ENCODE assay signal across 8 cellular contexts in genomic region chr4:40149960-40150385, GRCh38. TPM values are rescaled to one million over a fixed set of nuclear protein-coding genes. Genes with fewer than 3 reads are reported as not detected.
DNase-seq lines count a peak whose midpoint lies in the region; ATAC-seq and TF ChIP-seq lines count a peak whose summit lies in the region.

No MANE protein-coding gene starts in this region.

- TF ChIP-seq CTCF in MM.1S (IDR thresholded peaks at IDR 0.05; ENCODE audit: low read length), result peak; percentile 82

- H3K4me3 ChIP-seq in BLaER1 (no peak overlapping the region), MM.1S (ENCODE audit: low read length) (no peak overlapping the region)

- H3K36me3 ChIP-seq in BLaER1 (peaks cover 32% of the 10 kb centered on the region), MM.1S (replicated peaks; ENCODE audit: insufficient read depth, low read length) (no peaks in the 10 kb centered on the region)

- no peak overlapping the region for H2AFZ ChIP-seq in MM.1S (ENCODE audit: low read length)

- H3K9me3 ChIP-seq in BLaER1 (peaks cover 20% of the 10 kb centered on the region; the same call in 1 of the 2 replicates), MM.1S (replicated peaks; ENCODE audit: insufficient read depth, low read length) (no peaks in the 10 kb centered on the region)

- peaks cover 21% of the 10 kb centered on the region for H3K4me1 ChIP-seq in BLaER1
- no peaks in the 10 kb centered on the region for H3K4me1 ChIP-seq in MM.1S (ENCODE audit: low read length)

- H3K79me2 ChIP-seq in MM.1S (ENCODE audit: low read length), result peaks cover 12% of the 10 kb centered on the region

- H3K9ac ChIP-seq in BLaER1 (no peak overlapping the region), MM.1S (ENCODE audit: low read length) (no peak overlapping the region)

- H3K4me2 ChIP-seq in BLaER1, result 0 out of 2 replicates have a peak overlapping the region, but pooled peaks have one; percentile 2
- no peak overlapping the region for H3K4me2 ChIP-seq in MM.1S (ENCODE audit: low read depth, low read length)

- peak; percentile 51 for ATAC-seq in GM19324 (IDR thresholded peaks at IDR 0.05; ENCODE audit: low FRiP score, unreplicated experiment)

- no peaks in the 10 kb centered on the region for H3K9me2 ChIP-seq in MM.1S (replicated peaks; ENCODE audit: insufficient read depth, low read length)

- no peaks in the 10 kb centered on the region for H3F3A ChIP-seq in MM.1S (ENCODE audit: insufficient read depth, low read length)

- DNase-seq in MM.1S, result peak; percentile 85
- DNase-seq in SK-N-DZ (ENCODE audit: low spot score), result peak; percentile 64
- DNase-seq in activated effector memory CD4-positive, alpha-beta T cell treated with anti-CD3 and anti-CD28 coated beads, Interleukin-2, amount 50 U/mL, for 16 hours, result peak; percentile 82
- peak; percentile 51 for DNase-seq in germinal center (ENCODE audit: low spot score)
- peak; percentile 33 for DNase-seq in pulmonary artery endothelial cell (ENCODE audit: low read depth, low spot score)
- no peak for DNase-seq in NCI-H1048 (lab: John Stamatoyannopoulos, UW)

- H3K27ac ChIP-seq in BLaER1 (no peak overlapping the region), MM.1S (ENCODE audit: low read length) (no peak overlapping the region)

- H3K27me3 ChIP-seq in BLaER1, result no peaks in the 10 kb centered on the region
- H3K27me3 ChIP-seq in MM.1S (replicated peaks; ENCODE audit: insufficient read depth, low read length), result no peaks in the 10 kb centered on the region

- H4K20me1 ChIP-seq in BLaER1 (no peaks in the 10 kb centered on the region), MM.1S (ENCODE audit: insufficient read depth, low read length) (no peaks in the 10 kb centered on the region)

RNA-seq across cellular contexts. Expression of gene RHOH, which starts 46.9 kb away (rescaled TPM):
- polyA plus RNA-seq in SK-N-DZ (2014; cell fraction: cytosol; rRNA removed), result not detected in 2 replicates
- not detected in 2 replicates for polyA plus RNA-seq in SK-N-DZ (2014; cell fraction: nucleus; rRNA removed)
- not detected in 2 replicates for total RNA-seq in pulmonary artery endothelial cell
